In the genomic region with DNA sequence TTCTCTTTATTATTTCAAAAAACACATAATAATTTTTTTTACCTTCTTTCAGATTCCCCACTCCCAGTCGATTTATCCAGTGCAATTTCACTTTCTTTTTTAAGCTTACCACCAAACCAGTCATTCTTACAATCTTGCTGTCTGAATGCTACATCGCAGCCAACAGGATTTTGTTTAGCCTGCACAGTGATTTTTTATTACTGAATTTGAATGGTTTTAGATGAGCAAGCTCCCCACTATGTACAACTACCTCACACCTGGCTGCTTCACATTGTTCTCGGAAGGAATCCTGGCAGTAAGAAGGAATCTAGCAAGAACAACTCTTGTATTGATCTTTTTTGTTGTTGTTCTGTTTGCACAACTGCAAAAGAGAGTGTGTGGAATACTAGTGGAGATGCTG, we compare ENCODE assay signal across 19 cellular contexts.
DNase-seq lines count a peak whose midpoint lies in the region; ATAC-seq and TF ChIP-seq lines count a peak whose summit lies in the region.
"Had no signal": no experiment of that assay in that cellular context is flagged by ENCODE, and none has a peak within 500 bp of the region (broad histone marks: within the 10 kb centered on the region; RNA-seq: fewer than 3 reads in every experiment).

No MANE protein-coding gene starts in this region.

- no peaks in the 10 kb centered on the region for H3K79me1 ChIP-seq in mesenchymal stem cell (replicated peaks; ENCODE audit: low read length, poor library complexity, severe bottlenecking)

- H3F3A ChIP-seq in SK-N-SH (replicated peaks; ENCODE audit: insufficient read depth) = no peaks in the 10 kb centered on the region

- H3K4me2 ChIP-seq in SK-N-SH (no peak overlapping the region), fibroblast of lung (ENCODE audit: extremely low read depth, insufficient read depth, low read length) (peak overlapping the region; percentile 2), mesenchymal stem cell (ENCODE audit: low read length, poor library complexity, severe bottlenecking) (no peak overlapping the region)

- ATAC-seq in SK-N-SH treated with all-trans-retinoic acid at 6 μM for 48 hours (no peak), RWPE2 (ENCODE audit: low read depth) (peak; percentile 51)

- H3K18ac ChIP-seq in mesenchymal stem cell (ENCODE audit: low read depth in 1 of 2, low read length in 2 of 2) = no peak overlapping the region

- H3K4ac ChIP-seq in mesenchymal stem cell (ENCODE audit: low read depth in 1 of 2, low read length in 2 of 2) = no peak overlapping the region

- no peak overlapping the region for H2AK5ac ChIP-seq in mesenchymal stem cell (ENCODE audit: low read length, severe bottlenecking)

- TF ChIP-seq RAD21 in SK-N-SH (IDR thresholded peaks at IDR 0.05; ENCODE audit: low read length) = no peak

- H3K9me3 ChIP-seq in SK-N-SH (no peaks in the 10 kb centered on the region), RWPE2 (ENCODE audit: severe bottlenecking) (no peaks in the 10 kb centered on the region), fibroblast of lung (ENCODE audit: control insufficient read depth, insufficient read depth, low read depth, low read length) (no peaks in the 10 kb centered on the region), mesenchymal stem cell (ENCODE audit: control insufficient read depth, low read length) (peaks cover 3% of the 10 kb centered on the region)

- no peaks in the 10 kb centered on the region for H3K27me3 ChIP-seq in SK-N-SH (ENCODE audit: insufficient read depth)
- no peaks in the 10 kb centered on the region for H3K27me3 ChIP-seq in RWPE2 (ENCODE audit: insufficient read depth, poor library complexity, severe bottlenecking)
- no peaks in the 10 kb centered on the region for H3K27me3 ChIP-seq in fibroblast of lung (ENCODE audit: control insufficient read depth, insufficient read depth, low read length)
- no peaks in the 10 kb centered on the region for H3K27me3 ChIP-seq in mesenchymal stem cell (ENCODE audit: control insufficient read depth in 1 of 2, insufficient read depth in 1 of 2, low read length in 2 of 2)

- TF ChIP-seq CTCF in SK-N-SH (IDR thresholded peaks at IDR 0.05) = no peak
- TF ChIP-seq CTCF in RWPE2 (IDR thresholded peaks at IDR 0.05; ENCODE audit: poor library complexity, severe bottlenecking) = no peak
- TF ChIP-seq CTCF in fibroblast of lung (conservative IDR thresholded peaks at IDR 0.05 in 1 of 2, IDR thresholded peaks at IDR 0.05 in 1 of 2; ENCODE audit: low read depth in 1 of 2, low read length in 2 of 2) = no peak

- H2BK12ac ChIP-seq in mesenchymal stem cell (ENCODE audit: low read length in 2 of 2) = no peak overlapping the region

- no peak overlapping the region for H2BK15ac ChIP-seq in mesenchymal stem cell (ENCODE audit: low read depth, poor library complexity, severe bottlenecking)

- no peak for DNase-seq in SK-N-SH
- no peak for DNase-seq in RWPE2 (ENCODE audit: low spot score)
- peak; percentile 12 to 61 for DNase-seq in fibroblast of lung (ENCODE audit: low read depth in 2 of 2)
- DNase-seq in stimulated activated CD4-positive, alpha-beta T cell treated with anti-CD3 and anti-CD28 coated beads, Interleukin-1b, Interleukin-23, amount 100 ng/mL, for 48 hours = no peak
- DNase-seq in activated effector memory CD4-positive, alpha-beta T cell treated with anti-CD3 and anti-CD28 coated beads, Interleukin-2, amount 50 U/mL, for 16 hours = no peak
- DNase-seq in mesenchymal stem cell = no peak
- no peak for DNase-seq in G401 (ENCODE audit: low spot score)
- DNase-seq: DMS79; HCEC 1CT; Kasumi-1; NCI-H1105; NCI-H2081; NCI-H2171 treated with DMSO at 0.1 percent for 48 hours; NCI-H446; NCI-H69; NK-92 treated with Interleukin-12 subunit alpha and Interleukin-12 subunit beta, amount 100 ng/mL, for 24 hours; SHP77 treated with DMSO at 0.1 percent for 48 hours had no signal

- H3K9me2 ChIP-seq in SK-N-SH = no peaks in the 10 kb centered on the region

- H2AFZ ChIP-seq in SK-N-SH (ENCODE audit: low read depth) (peak overlapping the region; percentile 36; the same call in 1 of the 2 replicates), fibroblast of lung (ENCODE audit: low read length) (peak overlapping the region; percentile 6), mesenchymal stem cell (ENCODE audit: low read depth, low read length) (no peak overlapping the region)

- H2BK5ac ChIP-seq in mesenchymal stem cell (ENCODE audit: low read depth, low read length, poor library complexity, severe bottlenecking) = no peak overlapping the region

- H3K14ac ChIP-seq in mesenchymal stem cell (ENCODE audit: low read length in 2 of 2) = no peak overlapping the region

- CTCF ChIA-PET in SK-N-SH (lab: Yijun Ruan, JAX) = interaction anchor here (0.7 to 1.1 kb wide), 2 partner anchors 15 to 715 kb away, joined by 3 read pairs; no protein-coding TSS in a partner anchor

- H2BK120ac ChIP-seq in mesenchymal stem cell (ENCODE audit: low read depth, low read length) = no peak overlapping the region

- H3K4me1 ChIP-seq in SK-N-SH (ENCODE audit: control insufficient read depth in 1 of 2, insufficient read depth in 2 of 2, low read depth in 1 of 2, low read length in 1 of 2) = no peaks in the 10 kb centered on the region; a peak in 1 of 4 replicates
- peaks cover 9% of the 10 kb centered on the region for H3K4me1 ChIP-seq in RWPE2 (ENCODE audit: insufficient read depth, poor library complexity, severe bottlenecking)
- H3K4me1 ChIP-seq in fibroblast of lung (ENCODE audit: control insufficient read depth, extremely low read depth, insufficient read depth, low read length) = no peaks in the 10 kb centered on the region
- no peaks in the 10 kb centered on the region for H3K4me1 ChIP-seq in mesenchymal stem cell (ENCODE audit: control insufficient read depth, insufficient read depth, low read depth, low read length)

- TF ChIP-seq EP300 in SK-N-SH (IDR thresholded peaks at IDR 0.05; ENCODE audit: borderline replicate concordance in 1 of 2, low read depth in 1 of 2, low read length in 1 of 2) = no peak

- H3K4me3 ChIP-seq in SK-N-SH (ENCODE audit: low read depth in 2 of 2, low read length in 1 of 2) = no peak overlapping the region
- no peak overlapping the region for H3K4me3 ChIP-seq in RWPE2 (ENCODE audit: severe bottlenecking)
- peak overlapping the region in 1 of 4 experiments; percentile 21 for H3K4me3 ChIP-seq in fibroblast of lung (replicated peaks in 1 of 4; ENCODE audit: control extremely low read depth in 1 of 4, insufficient read depth in 1 of 4, low read depth in 3 of 4, low read length in 4 of 4)
- H3K4me3 ChIP-seq in mesenchymal stem cell (ENCODE audit: insufficient read depth in 1 of 2, low read depth in 1 of 2, low read length in 2 of 2) = no peak overlapping the region

- H4K8ac ChIP-seq in mesenchymal stem cell (ENCODE audit: low read length) = no peak overlapping the region

- H3K79me2 ChIP-seq in SK-N-SH (ENCODE audit: insufficient read depth) (no peaks in the 10 kb centered on the region), fibroblast of lung (ENCODE audit: control insufficient read depth, insufficient read depth, low read length) (no peaks in the 10 kb centered on the region)

- H3K36me3 ChIP-seq in SK-N-SH (replicated peaks in 1 of 2; ENCODE audit: control insufficient read depth in 1 of 2, insufficient read depth in 2 of 2, low read length in 1 of 2) = no peaks in the 10 kb centered on the region
- no peaks in the 10 kb centered on the region for H3K36me3 ChIP-seq in RWPE2 (ENCODE audit: low read depth)
- no peaks in the 10 kb centered on the region for H3K36me3 ChIP-seq in fibroblast of lung (ENCODE audit: control insufficient read depth, insufficient read depth, low read length)
- H3K36me3 ChIP-seq in mesenchymal stem cell (ENCODE audit: control insufficient read depth in 1 of 2, insufficient read depth in 2 of 2, low read depth in 1 of 2, low read length in 2 of 2) = no peaks in the 10 kb centered on the region

- H3K23ac ChIP-seq in mesenchymal stem cell (ENCODE audit: low read length in 2 of 2) = no peak overlapping the region

- H4K91ac ChIP-seq in mesenchymal stem cell (ENCODE audit: low read length) = no peak overlapping the region

- H3K9ac ChIP-seq in SK-N-SH (no peak overlapping the region), fibroblast of lung (ENCODE audit: insufficient read depth, low read length) (no peak overlapping the region), mesenchymal stem cell (ENCODE audit: low read length) (no peak overlapping the region)

- in situ Hi-C loops in G401 (cut with HindIII; ENCODE audit: low sequenced_read_pairs) = no loop called here

- 51% methylated on average over 3 of the region's 3 CpGs for WGBS in SK-N-SH (ENCODE audit: low lambda C conversion rate)
- 80% methylated on average over 3 of the region's 3 CpGs for WGBS in mesenchymal stem cell

- POLR2A ChIA-PET in SK-N-SH (lab: Yijun Ruan, JAX) = no interaction called here

- no peaks in the 10 kb centered on the region for H4K20me1 ChIP-seq in SK-N-SH (ENCODE audit: insufficient read depth)
- H4K20me1 ChIP-seq in fibroblast of lung (ENCODE audit: control insufficient read depth, extremely low read depth, insufficient read depth, low read length) = no peaks in the 10 kb centered on the region

- H3K27ac ChIP-seq in SK-N-SH (ENCODE audit: low read depth in 2 of 2, low read length in 1 of 2) = no peak overlapping the region
- no peak overlapping the region for H3K27ac ChIP-seq in RWPE2 (ENCODE audit: poor library complexity, severe bottlenecking)
- H3K27ac ChIP-seq in fibroblast of lung (ENCODE audit: insufficient read depth, low read length) = no peak overlapping the region
- H3K27ac ChIP-seq in mesenchymal stem cell (ENCODE audit: low read length, poor library complexity, severe bottlenecking) = no peak overlapping the region
- H3K27ac ChIP-seq: 22Rv1 had no signal

TF ChIP-seq in SK-N-SH, 30 proteins besides CTCF, POLR2A, EP300 and RAD21:
- no peak for TF ChIP-seq JUND (IDR thresholded peaks at IDR 0.05)
- no peak for TF ChIP-seq RXRA (IDR thresholded peaks at IDR 0.05; ENCODE audit: borderline replicate concordance, low read depth)
- TF ChIP-seq FOXJ3 (CRISPR knock-in tag; IDR thresholded peaks at IDR 0.05) = no peak
- TF ChIP-seq GABPA (IDR thresholded peaks at IDR 0.05; ENCODE audit: low read depth) = no peak

TF ChIP-seq in SK-N-SH treated with all-trans-retinoic acid at 6 μM for 48 hours, 23 proteins besides CTCF, POLR2A, EP300 and RAD21:
- TF ChIP-seq TOX (CRISPR knock-in tag; IDR thresholded peaks at IDR 0.05; ENCODE audit: borderline replicate concordance) = no peak
- no peak for TF ChIP-seq ARNTL (CRISPR knock-in tag; IDR thresholded peaks at IDR 0.05; ENCODE audit: borderline replicate concordance, low read depth)
TF ChIP-seq in SK-N-SH treated with all-trans-retinoic acid at 6 μM for 48 hours: peak in this region for 0.

Comparison
In these comparisons a context has a peak if more than half of its experiments do, and no peak if none do; other contexts are left out.
1. DNase-seq: peak in fibroblast of lung (2 of 2); none in SK-N-SH (single experiment), RWPE2 (single experiment), stimulated activated CD4-positive, alpha-beta T cell treated with anti-CD3 and anti-CD28 coated beads, Interleukin-1b, Interleukin-23, amount 100 ng/mL, for 48 hours (single experiment), activated effector memory CD4-positive, alpha-beta T cell treated with anti-CD3 and anti-CD28 coated beads, Interleukin-2, amount 50 U/mL, for 16 hours (single experiment), mesenchymal stem cell (single experiment) and G401 (single experiment).